Comparison of ENCODE assay signal across 15 cellular contexts in the genomic region with DNA sequence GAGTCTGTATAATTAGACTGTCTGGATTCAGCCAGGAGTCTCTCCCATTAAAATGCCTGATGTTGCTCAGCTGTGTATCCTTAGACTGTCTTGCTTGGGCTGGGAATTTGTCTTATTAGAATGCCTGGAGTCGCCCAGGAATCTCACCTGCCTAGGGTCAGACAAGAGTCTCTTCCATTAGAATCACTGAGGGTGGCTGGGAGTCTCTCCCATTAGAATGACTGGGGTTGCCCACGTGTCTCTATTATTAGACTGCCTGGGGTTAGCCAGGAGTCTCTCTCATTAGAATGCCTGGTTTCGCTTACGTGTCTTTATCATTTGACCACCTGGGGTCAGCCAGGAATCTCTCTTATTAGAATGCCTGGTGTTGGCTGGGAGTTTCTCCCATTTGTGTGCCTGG.
DNase-seq lines count a peak whose midpoint lies in the region; ATAC-seq and TF ChIP-seq lines count a peak whose summit lies in the region.
"Had no signal": no experiment of that assay in that cellular context is flagged by ENCODE, and none has a peak within 500 bp of the region (broad histone marks: within the 10 kb centered on the region; RNA-seq: fewer than 3 reads in every experiment).

No MANE protein-coding gene starts in this region.

- peak; percentile 46 for DNase-seq in cardiac septum (ENCODE audit: low spot score)
- no peak for DNase-seq in left cardiac atrium
- peak; percentile 80 for DNase-seq in cerebellar cortex (ENCODE audit: low spot score)
- DNase-seq in mesenteric fat pad (ENCODE audit: low spot score), result peak; percentile 18
- peak; percentile 12 for DNase-seq in sciatic nerve (ENCODE audit: low spot score)
- DNase-seq in HFFc6, result no peak
- no peak for DNase-seq in stimulated activated CD8-positive, alpha-beta memory T cell treated with anti-CD3 and anti-CD28 coated beads, Interleukin-4, amount 100 ng/mL, for 48 hours
- DNase-seq: CD8-positive, alpha-beta memory T cell; COR-L47; DMS 273 treated with DMSO at 0.1 percent for 48 hours; DMS53; DND-41; EL had no signal

- H3K9me3 Mint-ChIP-seq in HFFc6, result peaks cover 49% of the 10 kb centered on the region

- no peaks in the 10 kb centered on the region for H3K4me1 Mint-ChIP-seq in HFFc6 (ENCODE audit: low read depth)
- H3K4me1 Mint-ChIP-seq: B cell; CD8-positive, alpha-beta memory T cell had no signal

- ATAC-seq in left cardiac atrium, result no peak
- ATAC-seq in sciatic nerve, result no peak

- no peaks in the 10 kb centered on the region; the same call in 1 of the 2 replicates for H3K27me3 Mint-ChIP-seq in HFFc6 (ENCODE audit: insufficient read depth)
- H3K27me3 Mint-ChIP-seq: B cell; CD8-positive, alpha-beta memory T cell had no signal

- peaks cover 5% of the 10 kb centered on the region for H3K36me3 Mint-ChIP-seq in HFFc6 (ENCODE audit: low read depth)

- H3K27ac Mint-ChIP-seq in HFFc6, result no peak overlapping the region
- H3K27ac Mint-ChIP-seq: B cell; CD8-positive, alpha-beta memory T cell; H9 had no signal

- no peak overlapping the region for H3K4me3 Mint-ChIP-seq in HFFc6
- H3K4me3 Mint-ChIP-seq: B cell; CD8-positive, alpha-beta memory T cell; H9 had no signal

- TF ChIP-seq CTCF in HFFc6 (IDR thresholded peaks at IDR 0.05), result no peak

- intact Hi-C loops in cardiac septum (cut with DNase I) (no loop called here), left cardiac atrium (cut with DNase I) (no loop called here), sciatic nerve (cut with DNase I) (no loop called here)

Comparison
In these comparisons a context has a peak if more than half of its experiments do, and no peak if none do; other contexts are left out.
1. DNase-seq: peak in cardiac septum (single experiment), cerebellar cortex (single experiment), mesenteric fat pad (single experiment) and sciatic nerve (single experiment); none in left cardiac atrium (single experiment), HFFc6 (single experiment) and stimulated activated CD8-positive, alpha-beta memory T cell treated with anti-CD3 and anti-CD28 coated beads, Interleukin-4, amount 100 ng/mL, for 48 hours (single experiment).